10 cellular contexts compared by ENCODE assay signal in the genomic region with DNA sequence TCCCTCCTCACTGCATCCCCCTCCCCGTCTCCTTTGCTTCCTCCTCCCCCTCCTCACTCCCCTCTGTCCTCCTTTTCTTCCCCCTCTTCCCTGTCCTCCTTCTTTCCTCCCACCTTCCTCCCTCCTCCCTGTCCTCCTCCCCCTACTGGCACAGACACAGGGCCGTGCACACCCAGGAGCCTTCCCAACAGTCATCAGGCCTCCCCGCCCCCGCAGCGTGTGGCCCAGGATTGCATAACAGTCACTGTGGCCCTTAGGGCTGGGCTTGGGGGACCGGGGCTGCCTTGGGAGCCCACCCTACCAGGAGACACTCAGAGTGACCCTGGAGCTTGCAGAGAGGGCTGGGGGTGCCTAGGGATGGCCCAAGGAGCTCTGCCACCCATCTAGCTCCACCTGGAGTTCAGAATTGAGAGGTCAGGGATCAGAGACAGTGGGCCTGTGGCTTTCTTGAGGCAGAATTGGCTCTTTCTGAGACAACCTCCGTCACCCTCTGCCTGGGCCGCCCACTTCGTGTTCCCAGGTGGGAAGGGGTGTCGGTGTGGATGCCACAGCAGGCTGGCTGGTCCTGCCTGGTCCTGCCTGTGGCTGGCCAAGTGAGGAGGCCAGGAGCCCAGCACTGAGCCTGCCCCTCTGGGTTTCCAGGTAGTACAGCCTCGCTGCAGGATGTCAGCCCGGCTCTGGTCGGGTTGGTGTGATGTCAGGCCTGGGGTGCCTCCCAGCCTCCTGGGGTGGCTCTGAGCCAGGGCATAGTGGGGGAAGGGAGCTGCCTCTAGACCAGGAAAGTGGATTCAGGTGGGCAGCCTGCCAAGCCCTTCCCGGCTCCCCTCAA. TPM values are rescaled to one million over a fixed set of nuclear protein-coding genes. Genes with fewer than 3 reads are reported as not detected.
DNase-seq lines count a peak whose midpoint lies in the region; ATAC-seq, FAIRE-seq and TF ChIP-seq lines count a peak whose summit lies in the region.
"Had no signal": no experiment of that assay in that cellular context is flagged by ENCODE, and none has a peak within 500 bp of the region (broad histone marks: within the 10 kb centered on the region; RNA-seq: fewer than 3 reads in every experiment).

No MANE protein-coding gene starts in this region.

- POLR2A ChIA-PET in SK-N-SH (lab: Yijun Ruan, JAX) = no interaction called here
- POLR2A ChIA-PET in activated CD4-positive, alpha-beta memory T cell treated with anti-CD3 and anti-CD28 coated beads for 36 hours (lab: Charles Lee) = interaction anchor here (0.5 kb wide), 1 partner anchor 517 kb away, joined by 3 read pairs; no protein-coding TSS in a partner anchor

- FAIRE-seq in urothelium cell line (lab: Jason Lieb, UNC) = peak; percentile 44

- TF ChIP-seq CTCF in SK-N-SH (IDR thresholded peaks at IDR 0.05) = no peak

- no peaks in the 10 kb centered on the region for H3K27me3 Mint-ChIP-seq in activated CD4-positive, alpha-beta memory T cell treated with anti-CD3 and anti-CD28 coated beads for 36 hours

- H3K36me3 Mint-ChIP-seq in activated CD4-positive, alpha-beta memory T cell treated with anti-CD3 and anti-CD28 coated beads for 36 hours = no peaks in the 10 kb centered on the region

- no peaks in the 10 kb centered on the region for H3K9me2 ChIP-seq in SK-N-SH

- TF ChIP-seq RAD21 in SK-N-SH (IDR thresholded peaks at IDR 0.05; ENCODE audit: low read length) = no peak

- no peaks in the 10 kb centered on the region for H4K20me1 ChIP-seq in SK-N-SH (ENCODE audit: insufficient read depth)

- no peak overlapping the region for H3K4me3 Mint-ChIP-seq in activated CD4-positive, alpha-beta memory T cell treated with anti-CD3 and anti-CD28 coated beads for 36 hours

- peaks cover 0 to 4% of the 10 kb centered on the region in 2 experiments; a peak in 1 of 4 replicates for H3K4me1 ChIP-seq in SK-N-SH (ENCODE audit: control insufficient read depth in 1 of 2, insufficient read depth in 2 of 2, low read depth in 1 of 2, low read length in 1 of 2)

- H3K9me3 ChIP-seq in SK-N-SH = no peaks in the 10 kb centered on the region

- no peak overlapping the region for H3K27ac Mint-ChIP-seq in activated CD4-positive, alpha-beta memory T cell treated with anti-CD3 and anti-CD28 coated beads for 36 hours

- DNase-seq in SK-N-SH = peak; percentile 27
- DNase-seq in OCI-M1 (lab: John Stamatoyannopoulos, UW) = peak; percentile 86
- DNase-seq in left ventricle myocardium superior = peak; percentile 72
- no peak for DNase-seq in urothelium cell line (ENCODE audit: low spot score)
- DNase-seq in 8988T = no peak
- DNase-seq in activated CD4-positive, alpha-beta memory T cell treated with anti-CD3 and anti-CD28 coated beads for 36 hours = no peak
- no peak for DNase-seq in T-helper 9 cell
- DNase-seq: foreskin melanocyte had no signal

- TF ChIP-seq EP300 in SK-N-SH (IDR thresholded peaks at IDR 0.05; ENCODE audit: borderline replicate concordance in 1 of 2, low read depth in 1 of 2, low read length in 1 of 2) = no peak

- H3K9ac ChIP-seq in SK-N-SH = no peak overlapping the region

- no peak overlapping the region for H2AFZ ChIP-seq in SK-N-SH (ENCODE audit: low read depth)

- no peaks in the 10 kb centered on the region for H3K36me3 ChIP-seq in SK-N-SH (replicated peaks in 1 of 2; ENCODE audit: control insufficient read depth in 1 of 2, insufficient read depth in 2 of 2, low read length in 1 of 2)

- H3K27me3 ChIP-seq in SK-N-SH (ENCODE audit: insufficient read depth) = no peaks in the 10 kb centered on the region

- no peak overlapping the region for H3K4me2 ChIP-seq in SK-N-SH

- H3K79me2 ChIP-seq in SK-N-SH (ENCODE audit: insufficient read depth) = no peaks in the 10 kb centered on the region

- intact Hi-C loops in left ventricle myocardium superior (cut with micrococcal nuclease) = loop anchor here (10.0 kb wide), 1 partner anchor 78 kb away; no protein-coding TSS in a partner anchor
- intact Hi-C loops in activated CD4-positive, alpha-beta memory T cell treated with anti-CD3 and anti-CD28 coated beads for 36 hours (cut with micrococcal nuclease) = no loop called here

- H3K4me3 ChIP-seq in SK-N-SH (ENCODE audit: low read depth in 2 of 2, low read length in 1 of 2) = no peak overlapping the region

- CTCF ChIA-PET in SK-N-SH (lab: Yijun Ruan, JAX) = no interaction called here
- CTCF ChIA-PET in activated CD4-positive, alpha-beta memory T cell treated with anti-CD3 and anti-CD28 coated beads for 36 hours (lab: Charles Lee) = no interaction called here

- no peaks in the 10 kb centered on the region for H3F3A ChIP-seq in SK-N-SH (replicated peaks; ENCODE audit: insufficient read depth)

- no peaks in the 10 kb centered on the region for H3K9me3 Mint-ChIP-seq in activated CD4-positive, alpha-beta memory T cell treated with anti-CD3 and anti-CD28 coated beads for 36 hours

- ATAC-seq in SK-N-SH treated with all-trans-retinoic acid at 6 μM for 48 hours = no peak
- ATAC-seq in left ventricle myocardium superior = peak; percentile 45

- no peak overlapping the region for H3K27ac ChIP-seq in SK-N-SH (ENCODE audit: low read depth in 2 of 2, low read length in 1 of 2)
- H3K27ac ChIP-seq: 22Rv1 had no signal

- WGBS in SK-N-SH (ENCODE audit: low lambda C conversion rate) = 71% methylated on average over 7 of the region's 14 CpGs

- H3K4me1 Mint-ChIP-seq in activated CD4-positive, alpha-beta memory T cell treated with anti-CD3 and anti-CD28 coated beads for 36 hours (ENCODE audit: low read depth) = peaks cover 9% of the 10 kb centered on the region

TF ChIP-seq in SK-N-SH, 30 proteins besides CTCF, POLR2A, EP300 and RAD21:
- no peak for TF ChIP-seq FOSL2 (IDR thresholded peaks at IDR 0.05; ENCODE audit: borderline replicate concordance, low read depth)
- TF ChIP-seq PBX3 (IDR thresholded peaks at IDR 0.05) = no peak
- TF ChIP-seq POLR2AphosphoS5 (IDR thresholded peaks at IDR 0.05; ENCODE audit: low read depth, low read length) = no peak
- TF ChIP-seq YY1 (IDR thresholded peaks at IDR 0.05; ENCODE audit: low read depth) = no peak
- no peak for TF ChIP-seq JUND (IDR thresholded peaks at IDR 0.05)
- no peak for TF ChIP-seq ELF1 (IDR thresholded peaks at IDR 0.05)
- no peak for TF ChIP-seq TCF12 (IDR thresholded peaks at IDR 0.05)
- no peak for TF ChIP-seq SIN3A (IDR thresholded peaks at IDR 0.05; ENCODE audit: borderline replicate concordance, low read depth, low read length)

TF ChIP-seq in SK-N-SH treated with all-trans-retinoic acid at 6 μM for 48 hours, 23 proteins besides CTCF, POLR2A, EP300 and RAD21:
- no peak for TF ChIP-seq ESRRG (CRISPR knock-in tag; IDR thresholded peaks at IDR 0.05)
- no peak for TF ChIP-seq BACH2 (CRISPR knock-in tag; IDR thresholded peaks at IDR 0.05; ENCODE audit: borderline replicate concordance)
- no peak for TF ChIP-seq GLIS3 (CRISPR knock-in tag; IDR thresholded peaks at IDR 0.05)
- no peak for TF ChIP-seq TCF4 (CRISPR knock-in tag; IDR thresholded peaks at IDR 0.05; ENCODE audit: borderline replicate concordance)
- TF ChIP-seq ZFP3 (CRISPR knock-in tag; IDR thresholded peaks at IDR 0.05) = no peak

RNA-seq across cellular contexts. Expression of gene SPI1, which starts 1.6 kb away (rescaled TPM):
- 0.19 TPM in 1 of 2 replicates, not detected in the other for polyA plus RNA-seq in SK-N-SH (2012; rRNA removed)
- polyA plus RNA-seq in SK-N-SH (2012; cell fraction: cytosol; rRNA removed) = 0.08 and 0.09 TPM in 2 replicates
- 0.06 and 0.31 TPM in 2 replicates for polyA plus RNA-seq in SK-N-SH (2012; cell fraction: nucleus; rRNA removed)
- total RNA-seq in left ventricle myocardium superior = 11.2 TPM
- total RNA-seq in activated CD4-positive, alpha-beta memory T cell treated with anti-CD3 and anti-CD28 coated beads for 36 hours = not detected

RNA-seq across cellular contexts. Expression of gene MYBPC3, which starts 24.3 kb away (rescaled TPM):
- polyA plus RNA-seq in SK-N-SH (2012; rRNA removed) = not detected in 2 replicates
- polyA plus RNA-seq in SK-N-SH (2012; cell fraction: cytosol; rRNA removed) = not detected in 2 replicates
- polyA plus RNA-seq in SK-N-SH (2012; cell fraction: nucleus; rRNA removed) = not detected in 2 replicates
- 2,596 TPM for total RNA-seq in left ventricle myocardium superior
- total RNA-seq in activated CD4-positive, alpha-beta memory T cell treated with anti-CD3 and anti-CD28 coated beads for 36 hours = not detected

RNA-seq across cellular contexts. Expression of gene SLC39A13, which starts 31.6 kb away (rescaled TPM):
- polyA plus RNA-seq in SK-N-SH (2012; rRNA removed) = 65.5 and 70.7 TPM in 2 replicates
- 25.2 and 42.6 TPM in 2 replicates for polyA plus RNA-seq in SK-N-SH (2012; cell fraction: cytosol; rRNA removed)
- polyA plus RNA-seq in SK-N-SH (2012; cell fraction: nucleus; rRNA removed) = 288 and 306 TPM in 2 replicates
- total RNA-seq in left ventricle myocardium superior = 39.5 TPM
- total RNA-seq in activated CD4-positive, alpha-beta memory T cell treated with anti-CD3 and anti-CD28 coated beads for 36 hours = 10 to 100 TPM; 17.7 to 18.0 TPM

RNA-seq across cellular contexts. Expression of gene PSMC3, which starts 49.5 kb away (rescaled TPM):
- 184 and 191 TPM in 2 replicates for polyA plus RNA-seq in SK-N-SH (2012; rRNA removed)
- polyA plus RNA-seq in SK-N-SH (2012; cell fraction: cytosol; rRNA removed) = 204 and 247 TPM in 2 replicates
- 98.8 and 147 TPM in 2 replicates for polyA plus RNA-seq in SK-N-SH (2012; cell fraction: nucleus; rRNA removed)
- 180 TPM for total RNA-seq in left ventricle myocardium superior
- 100 to 1,000 TPM; 143 to 148 TPM for total RNA-seq in activated CD4-positive, alpha-beta memory T cell treated with anti-CD3 and anti-CD28 coated beads for 36 hours

Comparison
In these comparisons a context has a peak if more than half of its experiments do, and no peak if none do; other contexts are left out.
1. DNase-seq: peak in SK-N-SH (single experiment), OCI-M1 (single experiment) and left ventricle myocardium superior (single experiment); none in urothelium cell line (single experiment), 8988T (single experiment), activated CD4-positive, alpha-beta memory T cell treated with anti-CD3 and anti-CD28 coated beads for 36 hours (single experiment) and T-helper 9 cell (single experiment).
2. RNA of gene MYBPC3, which starts 24.3 kb away (total RNA-seq): 2,596 TPM in left ventricle myocardium superior (single experiment); not detected in activated CD4-positive, alpha-beta memory T cell treated with anti-CD3 and anti-CD28 coated beads for 36 hours; every median in the first group is over 1,000 times any median in the second.